11 cellular contexts compared by ENCODE assay signal in the genomic region with DNA sequence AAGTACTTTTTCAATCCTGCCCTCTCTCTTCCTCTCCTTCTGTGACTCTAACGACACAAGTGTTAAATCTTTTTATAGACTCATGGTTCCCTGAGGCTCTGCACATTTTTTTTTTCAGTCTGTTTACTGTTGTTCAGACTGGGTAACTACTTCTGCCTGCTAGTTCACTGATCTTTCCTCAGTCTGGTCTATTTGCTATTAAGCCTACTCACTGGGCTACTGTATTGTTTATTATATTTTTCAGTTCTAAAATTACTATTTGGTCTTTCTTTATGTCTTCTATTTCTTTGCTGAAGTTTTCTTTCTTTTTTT. TPM values are rescaled to one million over a fixed set of nuclear protein-coding genes. Genes with fewer than 3 reads are reported as not detected.
DNase-seq lines count a peak whose midpoint lies in the region; ATAC-seq and TF ChIP-seq lines count a peak whose summit lies in the region.
"Had no signal": no experiment of that assay in that cellular context is flagged by ENCODE, and none has a peak within 500 bp of the region (broad histone marks: within the 10 kb centered on the region; RNA-seq: fewer than 3 reads in every experiment).

No MANE protein-coding gene starts in this region.

- peaks cover 24% of the 10 kb centered on the region for H4K20me1 ChIP-seq in osteoblast (ENCODE audit: insufficient read depth, low read length)

- peak in 7 of 8 donors; percentile 43 to 91 (median 77) for ATAC-seq in heart right ventricle
- ATAC-seq in HG03520 (IDR thresholded peaks at IDR 0.05; ENCODE audit: unreplicated experiment), result no peak
- ATAC-seq in GM21825 (IDR thresholded peaks at IDR 0.05; ENCODE audit: unreplicated experiment), result no peak

- peak overlapping the region; percentile 49 for H3K27ac ChIP-seq in SJSA1
- H3K27ac ChIP-seq in heart right ventricle, result peak overlapping the region in 9 of 10 donors; percentile 11 to 68 (median 37)
- peak overlapping the region; percentile 47 for H3K27ac ChIP-seq in osteoblast (ENCODE audit: low read depth, low read length)

- H3K27me3 ChIP-seq in SJSA1 (replicated peaks) (no peaks in the 10 kb centered on the region), heart right ventricle (no peaks in the 10 kb centered on the region), osteoblast (ENCODE audit: insufficient read depth, low read length) (no peaks in the 10 kb centered on the region)
- H3K27me3 ChIP-seq: tibial nerve had no signal

- H3K4me1 ChIP-seq in SJSA1 (replicated peaks) (peaks cover 30% of the 10 kb centered on the region), heart right ventricle (peaks cover 0 to 91% (median 76%) of the 10 kb centered on the region in 9 donors), osteoblast (ENCODE audit: insufficient read depth, low read length) (peaks cover 20% of the 10 kb centered on the region)

- peak overlapping the region; percentile 50 for H3K4me2 ChIP-seq in osteoblast (ENCODE audit: insufficient read depth, low read length)

- H3K9me3 ChIP-seq in SJSA1 (replicated peaks), result no peaks in the 10 kb centered on the region
- H3K9me3 ChIP-seq in heart right ventricle, result no peaks in the 10 kb centered on the region
- H3K9me3 ChIP-seq in osteoblast (ENCODE audit: low read depth, low read length), result no peaks in the 10 kb centered on the region
- H3K9me3 ChIP-seq: tibial nerve had no signal

- TF ChIP-seq CTCF in heart right ventricle (IDR thresholded peaks at IDR 0.05) (no peak), osteoblast (IDR thresholded peaks at IDR 0.05; ENCODE audit: extremely low read depth, low read depth, low read length) (no peak)

- H2AFZ ChIP-seq in osteoblast (ENCODE audit: low read length), result no peak overlapping the region

- peaks cover 2% of the 10 kb centered on the region; the same call in 1 of the 2 replicates for H3K36me3 ChIP-seq in SJSA1
- H3K36me3 ChIP-seq in heart right ventricle, result no peaks in the 10 kb centered on the region
- peaks cover 4% of the 10 kb centered on the region for H3K36me3 ChIP-seq in osteoblast (ENCODE audit: insufficient read depth, low read length)
- H3K36me3 ChIP-seq: tibial nerve had no signal

- intact Hi-C loops in heart right ventricle (cut with DNase I), result no loop called here

- DNase-seq in EL (peak; percentile 39), SJSA1 (ENCODE audit: low read depth in 1 of 2, low spot score in 2 of 2) (no peak), heart right ventricle (no peak), osteoblast (ENCODE audit: insufficient read length, low spot score, missing footprints) (no peak), NCI-H146 treated with DMSO at 0.1 percent for 48 hours (lab: John Stamatoyannopoulos, UW; ENCODE audit: unreplicated experiment) (no peak), NCI-H446 treated with DMSO at 0.1 percent for 48 hours (lab: John Stamatoyannopoulos, UW) (no peak)
- DNase-seq: activated CD8-positive, alpha-beta memory T cell treated with anti-CD3 and anti-CD28 coated beads for 24 hours; anterior cingulate cortex had no signal

- peaks cover 98% of the 10 kb centered on the region for H3K79me2 ChIP-seq in osteoblast (ENCODE audit: insufficient read depth, low read length)

- H3K4me3 ChIP-seq in SJSA1 (no peak overlapping the region), heart right ventricle (peak overlapping the region in 4 of 10 donors; percentile 6 to 17 (median 12)), osteoblast (ENCODE audit: insufficient read depth, low read length) (no peak overlapping the region)
- H3K4me3 ChIP-seq: tibial nerve had no signal

- WGBS in heart right ventricle, 2 donors, result 0 to 8% methylated on average over 1 of the region's 1 CpG

RNA-seq across cellular contexts. Expression of gene PPP3R1, which starts 21.3 kb away (rescaled TPM):
- total RNA-seq in SJSA1 (2014; rRNA removed; shearing (Covaris generic)), result 18.7 and 26.5 TPM in 2 replicates
- total RNA-seq in heart right ventricle (10 to 100 TPM; 32.5 to 46.1 (median 39.3) TPM), osteoblast (29.7 and 32.1 TPM in 2 replicates)
- polyA plus RNA-seq in heart right ventricle, result 10 to 100 TPM in 1 of 2 donors, 1 to 10 TPM in 1; 8.4 to 13.3 TPM

Comparison
In these comparisons a context has a peak if more than half of its experiments do, and no peak if none do; other contexts are left out.
1. ATAC-seq: peak in heart right ventricle (7 of 8); none in HG03520 (single experiment) and GM21825 (single experiment).
2. Peak in every context shown above with its lines, with median percentiles within 50 percentile points of each other: H3K27ac ChIP-seq.